Comparison of ENCODE assay signal across 26 cellular contexts in genomic region chr6:159513074-159513473, GRCh38.
"Had no signal": no experiment of that assay in that cellular context is flagged by ENCODE, and none has a peak within 500 bp of the region (broad histone marks: within the 10 kb centered on the region; RNA-seq: fewer than 3 reads in every experiment).

No MANE protein-coding gene starts in this region.

- H3K36me3 ChIP-seq: ascending aorta, breast epithelium, cardiac muscle cell, colonic mucosa, esophagus squamous epithelium had no signal

- H3K27me3 ChIP-seq: ascending aorta, breast epithelium, cardiac muscle cell, colonic mucosa, esophagus squamous epithelium had no signal

- H3K9me3 ChIP-seq: ascending aorta, colonic mucosa, esophagus squamous epithelium had no signal

- ATAC-seq: activated CD4-positive, alpha-beta T cell treated with anti-CD3 and anti-CD28 coated beads for 36 hours; activated CD8-positive, alpha-beta memory T cell treated with anti-CD3 and anti-CD28 coated beads, Interleukin-2, amount 10 ng/mL, durations not matched to agents 7 days and 5 days; activated CD8-positive, alpha-beta T cell treated with anti-CD3 and anti-CD28 coated beads, Interleukin-2, amount 10 ng/mL, durations not matched to agents 7 days and 5 days; activated naive CD8-positive, alpha-beta T cell treated with anti-CD3 and anti-CD28 coated beads, Interleukin-2, amount 50 U/mL, for 24 hours had no signal

- H3K27ac ChIP-seq: ascending aorta, breast epithelium, cardiac muscle cell, colonic mucosa, epithelial cell of prostate, esophagus squamous epithelium had no signal

- DNase-seq: activated CD4-positive, alpha-beta memory T cell treated with anti-CD3 and anti-CD28 coated beads for 36 hours; activated CD4-positive, alpha-beta T cell treated with anti-CD3 and anti-CD28 coated beads for 36 hours; activated CD4-positive, alpha-beta T cell treated with anti-CD3 and anti-CD28 coated beads, Interleukin-2, amount 10 ng/mL, durations not matched to agents 24 days and 14 days; activated CD4-positive, CD25-positive, alpha-beta regulatory T cell; activated CD4-positive, CD25-positive, alpha-beta regulatory T cell treated with anti-CD3 and anti-CD28 coated beads, Interleukin-2, amount 50 U/mL, for 72 hours; activated CD8-positive, alpha-beta memory T cell treated with anti-CD3 and anti-CD28 coated beads, Interleukin-2, amount 10 ng/mL, durations not matched to agents 7 days and 5 days; activated CD8-positive, alpha-beta memory T cell treated with anti-CD3 and anti-CD28 coated beads, Interleukin-2, amount 50 U/mL, for 4 hours; activated effector memory CD4-positive, alpha-beta T cell treated with anti-CD3 and anti-CD28 coated beads, Interleukin-2, amount 50 U/mL, for 16 hours; activated naive CD4-positive, alpha-beta T cell treated with anti-CD3 and anti-CD28 coated beads for 36 hours; activated naive CD8-positive, alpha-beta T cell treated with anti-CD3 and anti-CD28 coated beads for 36 hours; activated naive CD8-positive, alpha-beta T cell treated with anti-CD3 and anti-CD28 coated beads, Interleukin-2, amount 50 U/mL, for 24 hours; activated T-cell treated with anti-CD3 and anti-CD28 coated beads, Interleukin-2, amount 50 U/mL, for 1 hour; activated T-cell treated with anti-CD3 and anti-CD28 coated beads, Interleukin-2, amount 50 U/mL, for 48 hours; central memory CD4-positive, alpha-beta T cell; cerebellar nuclear complex; colonic mucosa; effector CD8-positive, alpha-beta T cell; esophagus squamous epithelium; foreskin melanocyte; head of caudate nucleus; T-helper 2 cell had no signal

- H3K4me3 ChIP-seq: ascending aorta, breast epithelium, cardiac muscle cell, colonic mucosa, esophagus squamous epithelium had no signal

- H3K4me1 ChIP-seq: ascending aorta, breast epithelium, colonic mucosa, esophagus squamous epithelium had no signal
